In genomic region chr22:31635638-31636306, GRCh38 we compare ENCODE assay signal across 16 cellular contexts. TPM values are rescaled to one million over a fixed set of nuclear protein-coding genes. Genes with fewer than 3 reads are reported as not detected.
A peak's percentile ranks its signal among the peaks of the same experiment; 100 is the strongest.
DNase-seq lines count a peak whose midpoint lies in the region; ATAC-seq and TF ChIP-seq lines count a peak whose summit lies in the region.
"Had no signal": no experiment of that assay in that cellular context is flagged by ENCODE, and none has a peak within 500 bp of the region (broad histone marks: within the 10 kb centered on the region; RNA-seq: fewer than 3 reads in every experiment).

No MANE protein-coding gene starts in this region.

- H3K36me3 ChIP-seq in right lobe of liver (peaks cover 0 to 2% (median 0%) of the 10 kb centered on the region in 4 donors), thyroid gland (no peaks in the 10 kb centered on the region), OCI-LY7 (ENCODE audit: insufficient read depth, low read length) (no peaks in the 10 kb centered on the region; the same call in 1 of the 2 replicates)
- H3K36me3 ChIP-seq: heart left ventricle, pancreas, vagina had no signal

- TF ChIP-seq CTCF in VCaP (conservative IDR thresholded peaks at IDR 0.05) (no peak), right lobe of liver (IDR thresholded peaks at IDR 0.05) (no peak), thyroid gland (IDR thresholded peaks at IDR 0.05) (no peak), OCI-LY7 (conservative IDR thresholded peaks at IDR 0.05; ENCODE audit: low read length) (no peak)

- POLR2A ChIA-PET in OCI-LY7 (lab: Charles Lee): interaction anchor here (0.6 kb wide), 1 partner anchor 165 kb away, joined by 7 read pairs; no protein-coding TSS in a partner anchor

- H3K27me3 ChIP-seq in right lobe of liver (no peaks in the 10 kb centered on the region), thyroid gland (no peaks in the 10 kb centered on the region)
- H3K27me3 ChIP-seq: heart left ventricle, pancreas, vagina had no signal

- H3K4me3 ChIP-seq in right lobe of liver (no peak overlapping the region), thyroid gland (replicated peaks in 1 of 3) (no peak overlapping the region), OCI-LY7 (ENCODE audit: low read depth, low read length, poor library complexity, severe bottlenecking) (no peak overlapping the region)
- H3K4me3 ChIP-seq: heart left ventricle, pancreas, vagina had no signal

- H3K27ac ChIP-seq in VCaP (peak overlapping the region; percentile 63), right lobe of liver (peak overlapping the region in 2 of 3 donors; percentile 30 to 36), thyroid gland (peak overlapping the region; percentile 3 to 26 (median 22)), OCI-LY7 (ENCODE audit: low read depth, low read length, poor library complexity, severe bottlenecking) (no peak overlapping the region)
- H3K27ac ChIP-seq: heart left ventricle, vagina had no signal

- peaks cover 42% of the 10 kb centered on the region for H3K4me1 Mint-ChIP-seq in activated naive CD4-positive, alpha-beta T cell treated with anti-CD3 and anti-CD28 coated beads, Interleukin-2, amount 50 U/mL, for 24 hours

- no peak overlapping the region for H3K4me3 Mint-ChIP-seq in activated naive CD4-positive, alpha-beta T cell treated with anti-CD3 and anti-CD28 coated beads, Interleukin-2, amount 50 U/mL, for 24 hours
- H3K4me3 Mint-ChIP-seq: H9 had no signal

- no peaks in the 10 kb centered on the region for H3K9me3 ChIP-seq in right lobe of liver
- H3K9me3 ChIP-seq in thyroid gland: no peaks in the 10 kb centered on the region
- H3K9me3 ChIP-seq in OCI-LY7 (ENCODE audit: low read length): no peaks in the 10 kb centered on the region
- H3K9me3 ChIP-seq: heart left ventricle, pancreas, vagina had no signal

- ATAC-seq in right lobe of liver (peak; percentile 61 to 78 (median 72)), GM18867 (IDR thresholded peaks at IDR 0.05; ENCODE audit: unreplicated experiment) (no peak)
- ATAC-seq: heart left ventricle, left ventricle myocardium superior had no signal

- H4K20me1 ChIP-seq in OCI-LY7 (ENCODE audit: insufficient read depth, low read length): no peaks in the 10 kb centered on the region

- peak overlapping the region; percentile 13 for H3K27ac Mint-ChIP-seq in activated naive CD4-positive, alpha-beta T cell treated with anti-CD3 and anti-CD28 coated beads, Interleukin-2, amount 50 U/mL, for 24 hours

- TF ChIP-seq POLR2A in right lobe of liver (IDR thresholded peaks at IDR 0.05) (no peak), thyroid gland (IDR thresholded peaks at IDR 0.05) (no peak)

- H3K9me2 ChIP-seq in OCI-LY7 (ENCODE audit: insufficient read depth, low read length): no peaks in the 10 kb centered on the region

- no peaks in the 10 kb centered on the region for H3K9me3 Mint-ChIP-seq in activated naive CD4-positive, alpha-beta T cell treated with anti-CD3 and anti-CD28 coated beads, Interleukin-2, amount 50 U/mL, for 24 hours
- H3K9me3 Mint-ChIP-seq: H9 had no signal

- intact Hi-C loops in right lobe of liver (cut with DNase I): no loop called here
- intact Hi-C loops in thyroid gland (cut with DNase I): loop anchor here (10.0 kb wide), 1 partner anchor 141 kb away; the partner anchor contains the start of gene SFI1
- intact Hi-C loops in OCI-LY7 (cut with micrococcal nuclease; ENCODE audit: unreplicated experiment): no loop called here

- CTCF ChIA-PET in OCI-LY7 (lab: Charles Lee; ENCODE audit: unreplicated experiment): no interaction called here

- DNase-seq in activated naive CD4-positive, alpha-beta T cell treated with Interleukin-2 at 50 U/mL for 16 hours: no peak
- peak in 2 of 3 donors; percentile 74 to 80 for DNase-seq in right lobe of liver
- peak; percentile 55 to 62 for DNase-seq in thyroid gland
- DNase-seq in SKM-1 (lab: John Stamatoyannopoulos, UW; ENCODE audit: unreplicated experiment): no peak
- no peak for DNase-seq in OCI-LY7 (ENCODE audit: low spot score)
- DNase-seq: cerebellar nuclear complex, H9, heart left ventricle, left ventricle myocardium superior, MV-4-11, NCI-H2171, pancreas had no signal

- no TSS peak for BruUV-seq in OCI-LY7 (replicated peaks; lab: Mats Ljungman, UMichigan)

- 69% methylated on average over 7 of the region's 13 CpGs for WGBS in right lobe of liver (ENCODE audit: insufficient coverage, low coverage, low lambda C conversion rate, missing lambda C conversion rate)
- WGBS in thyroid gland, 2 donors: 95% methylated on average over 13 of the region's 13 CpGs

- H3K36me3 Mint-ChIP-seq in activated naive CD4-positive, alpha-beta T cell treated with anti-CD3 and anti-CD28 coated beads, Interleukin-2, amount 50 U/mL, for 24 hours: peaks cover 4% of the 10 kb centered on the region

- H3K4me1 ChIP-seq in right lobe of liver: peaks cover 0 to 18% (median 8%) of the 10 kb centered on the region in 4 donors
- peaks cover 35 to 47% of the 10 kb centered on the region in 2 donors for H3K4me1 ChIP-seq in thyroid gland
- peaks cover 76% of the 10 kb centered on the region for H3K4me1 ChIP-seq in OCI-LY7 (ENCODE audit: insufficient read depth, low read length, poor library complexity, severe bottlenecking)

- no peak overlapping the region for H3K4me2 ChIP-seq in OCI-LY7 (ENCODE audit: low read length)

- H2AFZ ChIP-seq in OCI-LY7 (ENCODE audit: low read length): no peak overlapping the region

- no peaks in the 10 kb centered on the region for H3K27me3 Mint-ChIP-seq in activated naive CD4-positive, alpha-beta T cell treated with anti-CD3 and anti-CD28 coated beads, Interleukin-2, amount 50 U/mL, for 24 hours

- H3K79me2 ChIP-seq in OCI-LY7 (ENCODE audit: insufficient read depth, low read depth, low read length): peaks cover 39% of the 10 kb centered on the region; the same call in 1 of the 2 replicates

RNA-seq across cellular contexts. Expression of gene PISD, which starts 26.2 kb away (rescaled TPM):
- total RNA-seq in right lobe of liver (10 to 100 TPM; 15.5 to 22.9 (median 18.1) TPM), thyroid gland (10 to 100 TPM; 34.5 to 59.0 (median 42.5) TPM), OCI-LY7 (2022) (39.4 and 51.9 TPM in 2 replicates)
- total RNA-seq in OCI-LY7 (2014; rRNA removed; shearing (Covaris generic)): 21.5 and 25.7 TPM in 2 replicates

Comparison
In these comparisons a context has a peak if more than half of its experiments do, and no peak if none do; other contexts are left out.
1. DNase-seq: peak in right lobe of liver (2 of 3) and thyroid gland (2 of 2); none in activated naive CD4-positive, alpha-beta T cell treated with Interleukin-2 at 50 U/mL for 16 hours (single experiment), SKM-1 (single experiment) and OCI-LY7 (single experiment).